In the genomic region with DNA sequence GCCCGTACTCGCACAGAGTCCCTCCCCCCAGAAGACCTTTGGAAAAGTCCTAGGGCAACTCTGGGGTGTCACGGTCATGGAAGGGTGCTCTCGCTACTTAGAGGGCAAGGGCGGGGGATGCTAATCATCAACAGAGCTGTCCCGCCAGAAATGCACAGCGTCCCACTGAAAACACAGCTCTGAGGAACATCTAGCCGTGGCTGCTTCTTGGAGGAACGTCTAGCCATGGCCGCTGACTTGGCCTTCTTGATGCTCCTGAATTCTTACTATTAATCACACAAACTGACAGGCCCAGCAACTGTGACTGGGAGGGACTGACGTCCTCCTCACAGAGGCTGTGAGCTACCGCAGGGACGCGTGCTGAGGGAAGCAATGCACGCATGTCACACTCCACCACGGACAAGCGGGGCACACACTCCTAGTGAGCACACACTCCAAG, we compare ENCODE assay signal across 9 cellular contexts. TPM values are rescaled to one million over a fixed set of nuclear protein-coding genes. Genes with fewer than 3 reads are reported as not detected.
DNase-seq lines count a peak whose midpoint lies in the region; ATAC-seq and TF ChIP-seq lines count a peak whose summit lies in the region.
"Had no signal": no experiment of that assay in that cellular context is flagged by ENCODE, and none has a peak within 500 bp of the region (broad histone marks: within the 10 kb centered on the region; RNA-seq: fewer than 3 reads in every experiment).

No MANE protein-coding gene starts in this region.

- POLR2A ChIA-PET in WTC11 (lab: Charles Lee), result no interaction called here

- peak overlapping the region in 5 of 8 donors; percentile 78 to 99 (median 97) for H3K27ac ChIP-seq in spleen

- TF ChIP-seq CTCF in WTC11 (IDR thresholded peaks at IDR 0.05) (no peak), glutamatergic neuron (IDR thresholded peaks at IDR 0.05; ENCODE audit: partially characterized antibody, unreplicated experiment) (no peak), spleen (IDR thresholded peaks at IDR 0.05 in 8 of 11, conservative IDR thresholded peaks at IDR 0.05 in 3 of 11) (no peak), BE2C (IDR thresholded peaks at IDR 0.05; ENCODE audit: low read depth, low read length) (no peak)

- H3K36me3 ChIP-seq in spleen, result peaks cover 0 to 46% (median 29%) of the 10 kb centered on the region in 6 donors
- peaks cover 18% of the 10 kb centered on the region for H3K36me3 ChIP-seq in BE2C

- peaks cover 24% of the 10 kb centered on the region for H3K36me3 Mint-ChIP-seq in activated CD4-positive, alpha-beta T cell treated with anti-CD3 and anti-CD28 coated beads, Interleukin-2, amount 10 ng/mL, durations not matched to agents 24 days and 14 days (ENCODE audit: low read depth)
- H3K36me3 Mint-ChIP-seq in WTC11 (peaks cover 19% of the 10 kb centered on the region), glutamatergic neuron (ENCODE audit: unreplicated experiment) (no peaks in the 10 kb centered on the region)

- ATAC-seq in WTC11, result no peak

- no peak for DNase-seq in activated CD4-positive, alpha-beta T cell treated with anti-CD3 and anti-CD28 coated beads, Interleukin-2, amount 10 ng/mL, durations not matched to agents 24 days and 14 days
- DNase-seq in activated CD4-positive, alpha-beta T cell treated with anti-CD3 and anti-CD28 coated beads, Interleukin-2, amount 50 U/mL, for 1 hour, result no peak
- no peak for DNase-seq in WTC11 (ENCODE audit: low spot score)
- DNase-seq in glutamatergic neuron, result no peak
- DNase-seq in spleen, result peak; percentile 81
- DNase-seq in NCI-H2196 (lab: John Stamatoyannopoulos, UW; ENCODE audit: unreplicated experiment), result no peak
- DNase-seq in BE2C, result no peak
- DNase-seq in NK-92 (lab: John Stamatoyannopoulos, UW; ENCODE audit: unreplicated experiment), result no peak

- no peaks in the 10 kb centered on the region for H3K9me3 Mint-ChIP-seq in activated CD4-positive, alpha-beta T cell treated with anti-CD3 and anti-CD28 coated beads, Interleukin-2, amount 10 ng/mL, durations not matched to agents 24 days and 14 days
- H3K9me3 Mint-ChIP-seq in WTC11 (no peaks in the 10 kb centered on the region), glutamatergic neuron (ENCODE audit: unreplicated experiment) (peaks cover 8% of the 10 kb centered on the region)

- H3K27ac Mint-ChIP-seq in activated CD4-positive, alpha-beta T cell treated with anti-CD3 and anti-CD28 coated beads, Interleukin-2, amount 10 ng/mL, durations not matched to agents 24 days and 14 days, result peak overlapping the region; percentile 98
- H3K27ac Mint-ChIP-seq in WTC11, result peak overlapping the region; percentile 89; the same call in 1 of the 2 replicates
- H3K27ac Mint-ChIP-seq in glutamatergic neuron (ENCODE audit: unreplicated experiment), result no peak overlapping the region

- H3K27me3 ChIP-seq in spleen (replicated peaks in 1 of 7) (no peaks in the 10 kb centered on the region), BE2C (no peaks in the 10 kb centered on the region; the same call in 1 of the 2 replicates)
- H3K27me3 ChIP-seq: vagina had no signal

- CTCF ChIA-PET in WTC11 (lab: Charles Lee), result interaction anchor here (1.0 to 1.9 kb wide), 9 partner anchors 17 to 179 kb away, joined by 3 to 16 read pairs (median 5); a partner anchor contains a TSS

- WGBS in spleen, 5 donors, result 88 to 92% (median 91%) methylated on average over 17 of the region's 17 CpGs

- peaks cover 20% of the 10 kb centered on the region for H3K4me1 Mint-ChIP-seq in activated CD4-positive, alpha-beta T cell treated with anti-CD3 and anti-CD28 coated beads, Interleukin-2, amount 10 ng/mL, durations not matched to agents 24 days and 14 days
- peaks cover 15% of the 10 kb centered on the region for H3K4me1 Mint-ChIP-seq in WTC11
- peaks cover 8% of the 10 kb centered on the region for H3K4me1 Mint-ChIP-seq in glutamatergic neuron (ENCODE audit: low read depth, unreplicated experiment)

- H3K4me3 ChIP-seq in spleen (peak overlapping the region in 2 of 8 donors; percentile 95 to 98), BE2C (ENCODE audit: low read depth, low read length) (no peak overlapping the region)

- TF ChIP-seq POLR2A in spleen (IDR thresholded peaks at IDR 0.05), result no peak

- intact Hi-C loops in activated CD4-positive, alpha-beta T cell treated with anti-CD3 and anti-CD28 coated beads, Interleukin-2, amount 10 ng/mL, durations not matched to agents 24 days and 14 days (cut with micrococcal nuclease), result loop anchor here (1.0 to 5.0 kb wide), 4 partner anchors 28 to 365 kb away; a partner anchor contains a TSS
- intact Hi-C loops in spleen (cut with DNase I; ENCODE audit: low total_unique reads), result no loop called here

- H3K4me1 ChIP-seq in spleen (peaks cover 17 to 72% (median 52%) of the 10 kb centered on the region in 6 donors), BE2C (peaks cover 3% of the 10 kb centered on the region)

- peaks cover 2% of the 10 kb centered on the region for H3K27me3 Mint-ChIP-seq in activated CD4-positive, alpha-beta T cell treated with anti-CD3 and anti-CD28 coated beads, Interleukin-2, amount 10 ng/mL, durations not matched to agents 24 days and 14 days
- no peaks in the 10 kb centered on the region for H3K27me3 Mint-ChIP-seq in WTC11 (ENCODE audit: low read depth)
- peaks cover 14% of the 10 kb centered on the region for H3K27me3 Mint-ChIP-seq in glutamatergic neuron (ENCODE audit: unreplicated experiment)

- H3K4me3 Mint-ChIP-seq in activated CD4-positive, alpha-beta T cell treated with anti-CD3 and anti-CD28 coated beads, Interleukin-2, amount 10 ng/mL, durations not matched to agents 24 days and 14 days, result peak overlapping the region; percentile 94
- H3K4me3 Mint-ChIP-seq in WTC11, result peak overlapping the region; percentile 97
- H3K4me3 Mint-ChIP-seq in glutamatergic neuron (ENCODE audit: unreplicated experiment), result peak overlapping the region; percentile 98

- H3K9me3 ChIP-seq in spleen (no peaks in the 10 kb centered on the region), BE2C (no peaks in the 10 kb centered on the region)
- H3K9me3 ChIP-seq: vagina had no signal

TF ChIP-seq in WTC11, 78 proteins besides CTCF, POLR2A, EP300 and RAD21 (continues in another document):
- TF ChIP-seq, protein P1, sequence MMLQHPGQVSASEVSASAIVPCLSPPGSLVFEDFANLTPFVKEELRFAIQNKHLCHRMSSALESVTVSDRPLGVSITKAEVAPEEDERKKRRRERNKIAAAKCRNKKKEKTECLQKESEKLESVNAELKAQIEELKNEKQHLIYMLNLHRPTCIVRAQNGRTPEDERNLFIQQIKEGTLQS (CRISPR knock-in tag; conservative IDR thresholded peaks at IDR 0.05), result no peak

RNA-seq across cellular contexts. Expression of a gene that starts 1.7 kb away (rescaled TPM):
- total RNA-seq in activated CD4-positive, alpha-beta T cell treated with anti-CD3 and anti-CD28 coated beads, Interleukin-2, amount 10 ng/mL, durations not matched to agents 24 days and 14 days, result 65.3 and 70.6 TPM in 2 replicates
- total RNA-seq in WTC11 (2021), result 53.2 to 62.5 TPM (median 53.8 TPM) in 3 replicates
- 61.4 TPM for total RNA-seq in glutamatergic neuron (ENCODE audit: unreplicated experiment)
- 10 to 100 TPM; 40.2 to 61.2 (median 51.9) TPM for total RNA-seq in spleen
- polyA plus RNA-seq in spleen, result 100 to 1,000 TPM in 2 of 3 donors, 10 to 100 TPM in 1; 85.2 to 201 (median 132) TPM
- polyA plus RNA-seq in BE2C (2012; ENCODE audit: insufficient read depth, insufficient read length, low read depth), result 78.4 TPM

RNA-seq across cellular contexts. Expression of a gene that starts 1.8 kb away (rescaled TPM):
- total RNA-seq in activated CD4-positive, alpha-beta T cell treated with anti-CD3 and anti-CD28 coated beads, Interleukin-2, amount 10 ng/mL, durations not matched to agents 24 days and 14 days, result 83.8 and 87.2 TPM in 2 replicates
- total RNA-seq in WTC11 (2021), result 69.6 to 86.4 TPM (median 73.2 TPM) in 3 replicates
- total RNA-seq in glutamatergic neuron (ENCODE audit: unreplicated experiment), result 24.6 TPM
- total RNA-seq in spleen, result 10 to 100 TPM; 26.3 to 33.1 (median 29.2) TPM
- 10 to 100 TPM; 43.3 to 50.6 (median 44.7) TPM for polyA plus RNA-seq in spleen
- 151 TPM for polyA plus RNA-seq in BE2C (2012; ENCODE audit: insufficient read depth, insufficient read length, low read depth)

RNA-seq across cellular contexts. Expression of a gene that starts 29.7 kb away (rescaled TPM):
- total RNA-seq in activated CD4-positive, alpha-beta T cell treated with anti-CD3 and anti-CD28 coated beads, Interleukin-2, amount 10 ng/mL, durations not matched to agents 24 days and 14 days, result not detected in 2 replicates
- total RNA-seq in WTC11 (2021) (0.63 to 1.8 TPM (median 1.4 TPM) in 3 replicates), glutamatergic neuron (ENCODE audit: unreplicated experiment) (19.8 TPM), spleen (1 to 10 TPM in 3 of 7 donors, under 1 TPM in 3, not detected in 1; 0.30 to 3.4 (median 0.94) TPM)
- under 1 TPM; 0.04 to 0.12 (median 0.10) TPM for polyA plus RNA-seq in spleen
- polyA plus RNA-seq in BE2C (2012; ENCODE audit: insufficient read depth, insufficient read length, low read depth), result 41.9 TPM

RNA-seq across cellular contexts. Expression of a gene that starts 30.3 kb away (rescaled TPM):
- total RNA-seq in activated CD4-positive, alpha-beta T cell treated with anti-CD3 and anti-CD28 coated beads, Interleukin-2, amount 10 ng/mL, durations not matched to agents 24 days and 14 days, result 143 and 165 TPM in 2 replicates
- 7.2 to 9.5 TPM (median 7.2 TPM) in 3 replicates for total RNA-seq in WTC11 (2021)
- 5.4 TPM for total RNA-seq in glutamatergic neuron (ENCODE audit: unreplicated experiment)
- total RNA-seq in spleen, result 100 to 1,000 TPM in 3 of 7 donors, 10 to 100 TPM in 4; 43.3 to 177 (median 99.1) TPM
- 10 to 100 TPM; 10.1 to 27.2 (median 20.4) TPM for polyA plus RNA-seq in spleen
- 1.4 TPM for polyA plus RNA-seq in BE2C (2012; ENCODE audit: insufficient read depth, insufficient read length, low read depth)

RNA-seq across cellular contexts. Expression of a gene that starts 40.2 kb away (rescaled TPM):
- not detected in 2 replicates for total RNA-seq in activated CD4-positive, alpha-beta T cell treated with anti-CD3 and anti-CD28 coated beads, Interleukin-2, amount 10 ng/mL, durations not matched to agents 24 days and 14 days
- 0.31 to 0.48 TPM in 2 of 3 replicates, not detected in the other for total RNA-seq in WTC11 (2021)
- total RNA-seq in glutamatergic neuron (ENCODE audit: unreplicated experiment), result not detected
- not detected for total RNA-seq in spleen
- not detected for polyA plus RNA-seq in spleen
- polyA plus RNA-seq in BE2C (2012; ENCODE audit: insufficient read depth, insufficient read length, low read depth), result 1.1 TPM
- total RNA-seq: vagina had no signal
